9 cellular contexts compared by ENCODE assay signal in the genomic region with DNA sequence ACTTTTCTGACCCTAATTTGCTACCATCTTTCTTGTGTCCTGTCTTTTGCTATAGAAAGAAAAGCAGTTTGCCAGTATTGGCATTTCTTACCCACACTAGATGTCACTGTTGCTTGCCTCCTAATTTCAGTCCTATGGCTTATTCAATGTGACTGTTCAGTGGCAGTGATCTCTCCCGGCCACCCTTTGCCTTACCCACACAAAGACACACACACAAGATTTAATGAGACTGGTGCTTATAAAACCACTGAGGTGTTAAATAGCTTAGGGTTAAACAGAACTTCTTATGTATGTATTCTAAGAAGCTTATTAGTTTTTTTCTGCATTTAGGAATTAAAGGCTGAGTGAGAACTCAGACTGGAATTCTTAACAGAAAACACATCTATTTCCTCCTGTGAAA.
A peak's percentile ranks its signal among the peaks of the same experiment; 100 is the strongest.
DNase-seq lines count a peak whose midpoint lies in the region; ATAC-seq and TF ChIP-seq lines count a peak whose summit lies in the region.
"Had no signal": no experiment of that assay in that cellular context is flagged by ENCODE, and none has a peak within 500 bp of the region (broad histone marks: within the 10 kb centered on the region; RNA-seq: fewer than 3 reads in every experiment).

No MANE protein-coding gene starts in this region.

- H3K27ac Mint-ChIP-seq in osteocyte (ENCODE audit: unreplicated experiment), result no peak overlapping the region

- H2AFZ ChIP-seq in Karpas-422 (ENCODE audit: low read length), result no peak overlapping the region
- no peak overlapping the region for H2AFZ ChIP-seq in OCI-LY1 (ENCODE audit: low read length)

- H3K4me1 Mint-ChIP-seq in osteocyte (ENCODE audit: unreplicated experiment), result peaks cover 12% of the 10 kb centered on the region

- H3K4me3 ChIP-seq in Karpas-422 (ENCODE audit: low read length), result no peak overlapping the region
- H3K4me3 ChIP-seq in OCI-LY1 (ENCODE audit: low read depth, low read length, poor library complexity, severe bottlenecking), result no peak overlapping the region
- H3K4me3 ChIP-seq in epithelial cell of esophagus (ENCODE audit: low read length), result no peak overlapping the region
- H3K4me3 ChIP-seq: skin epidermis had no signal

- H3K4me2 ChIP-seq in Karpas-422 (ENCODE audit: low read depth, low read length, poor library complexity, severe bottlenecking) (no peak overlapping the region), OCI-LY1 (ENCODE audit: low read length) (no peak overlapping the region)

- no peaks in the 10 kb centered on the region for H3K27me3 Mint-ChIP-seq in osteocyte (ENCODE audit: unreplicated experiment)

- ATAC-seq in GM18861 (IDR thresholded peaks at IDR 0.05; ENCODE audit: unreplicated experiment), result peak; percentile 89

- H3K36me3 Mint-ChIP-seq in osteocyte (ENCODE audit: unreplicated experiment), result no peaks in the 10 kb centered on the region

- H3F3A ChIP-seq in OCI-LY1 (ENCODE audit: insufficient read depth, low read length), result no peaks in the 10 kb centered on the region

- DNase-seq in A172 (ENCODE audit: low spot score), result peak; percentile 31
- DNase-seq in Karpas-422, result peak; percentile 63
- peak; percentile 59 for DNase-seq in epithelial cell of esophagus (ENCODE audit: low read depth)
- no peak for DNase-seq in osteocyte (ENCODE audit: extremely low spot score, unreplicated experiment)
- DNase-seq in stimulated activated CD4-positive, alpha-beta T cell treated with anti-CD3 and anti-CD28 coated beads, Interleukin-2, amount 100 ng/mL, for 48 hours, result no peak
- DNase-seq in stimulated activated CD4-positive, alpha-beta T cell treated with anti-CD3 and anti-CD28 coated beads, Interleukin-12 subunit alpha, Interleukin-12 subunit beta, amount 100 ng/mL, for 4 hours, result no peak

- H3K4me3 Mint-ChIP-seq in osteocyte (ENCODE audit: unreplicated experiment), result no peak overlapping the region

- H3K9me3 ChIP-seq in Karpas-422 (ENCODE audit: low read length), result no peaks in the 10 kb centered on the region
- no peaks in the 10 kb centered on the region for H3K9me3 ChIP-seq in OCI-LY1 (ENCODE audit: low read length)

- H3K9me2 ChIP-seq in Karpas-422 (replicated peaks; ENCODE audit: insufficient read depth, low read length) (no peaks in the 10 kb centered on the region), OCI-LY1 (ENCODE audit: low read depth, low read length) (no peaks in the 10 kb centered on the region)

- no peaks in the 10 kb centered on the region for H3K9me3 Mint-ChIP-seq in osteocyte (ENCODE audit: unreplicated experiment)

- no peak overlapping the region for H3K27ac ChIP-seq in Karpas-422 (ENCODE audit: low read length)
- H3K27ac ChIP-seq in OCI-LY1 (ENCODE audit: low read depth, low read length, poor library complexity, severe bottlenecking), result no peak overlapping the region
- H3K27ac ChIP-seq: skin epidermis had no signal

- no peaks in the 10 kb centered on the region for H3K36me3 ChIP-seq in Karpas-422 (ENCODE audit: insufficient read depth, low read length)
- H3K36me3 ChIP-seq in OCI-LY1 (ENCODE audit: insufficient read depth, low read length), result no peaks in the 10 kb centered on the region

- peak; percentile 52; the same call in 1 of the 2 replicates for TF ChIP-seq CTCF in OCI-LY1 (IDR thresholded peaks at IDR 0.05; ENCODE audit: low read length)
- TF ChIP-seq CTCF in epithelial cell of esophagus (IDR thresholded peaks at IDR 0.05; ENCODE audit: insufficient read depth, low read depth, low read length, missing control alignments), result peak; percentile 80
- peak; percentile 82 for TF ChIP-seq CTCF in osteocyte (IDR thresholded peaks at IDR 0.05)

- H3K9ac ChIP-seq in Karpas-422 (ENCODE audit: low read length) (no peak overlapping the region), OCI-LY1 (ENCODE audit: low read length) (no peak overlapping the region)

- H4K20me1 ChIP-seq in Karpas-422 (ENCODE audit: insufficient read depth, low read depth, low read length) (no peaks in the 10 kb centered on the region), OCI-LY1 (ENCODE audit: insufficient read depth, low read length) (no peaks in the 10 kb centered on the region)

- H3K4me1 ChIP-seq in Karpas-422 (ENCODE audit: low read length), result no peaks in the 10 kb centered on the region
- H3K4me1 ChIP-seq in OCI-LY1 (ENCODE audit: insufficient read depth, low read length, severe bottlenecking), result no peaks in the 10 kb centered on the region

- H3K27me3 ChIP-seq in Karpas-422 (ENCODE audit: low read length) (no peaks in the 10 kb centered on the region), OCI-LY1 (ENCODE audit: insufficient read depth, low read length) (no peaks in the 10 kb centered on the region)

- H3K79me2 ChIP-seq in Karpas-422 (ENCODE audit: low read length) (no peaks in the 10 kb centered on the region), OCI-LY1 (ENCODE audit: insufficient read depth, low read length) (no peaks in the 10 kb centered on the region)

Comparison
In these comparisons a context has a peak if more than half of its experiments do, and no peak if none do; other contexts are left out.
1. DNase-seq: peak in A172 (single experiment), Karpas-422 (single experiment) and epithelial cell of esophagus (single experiment); none in osteocyte (single experiment), stimulated activated CD4-positive, alpha-beta T cell treated with anti-CD3 and anti-CD28 coated beads, Interleukin-2, amount 100 ng/mL, for 48 hours (0 of 2) and stimulated activated CD4-positive, alpha-beta T cell treated with anti-CD3 and anti-CD28 coated beads, Interleukin-12 subunit alpha, Interleukin-12 subunit beta, amount 100 ng/mL, for 4 hours (single experiment).
2. Peak in every context shown above with its lines, with median percentiles within 50 percentile points of each other: CTCF ChIP-seq.